Comparison of ENCODE assay signal across 16 cellular contexts in the genomic region with DNA sequence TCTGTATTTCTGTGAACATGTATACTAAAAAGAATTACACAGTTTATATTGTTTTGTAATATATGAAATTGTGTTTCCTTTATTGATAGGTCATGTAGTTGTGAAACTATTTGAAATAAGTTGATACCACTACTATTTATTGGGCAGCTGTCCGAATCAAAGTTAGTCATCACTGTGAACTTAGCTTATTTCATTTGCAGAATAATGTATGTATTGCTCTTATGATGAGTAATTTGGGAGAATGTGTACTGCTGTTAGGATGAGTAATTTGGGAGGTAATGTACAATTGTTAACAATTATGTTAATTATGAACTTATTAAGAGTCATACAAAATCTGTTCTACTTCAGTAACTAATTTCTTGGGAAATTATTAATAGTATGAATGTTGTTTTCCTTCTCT. TPM values are rescaled to one million over a fixed set of nuclear protein-coding genes. Genes with fewer than 3 reads are reported as not detected.
DNase-seq lines count a peak whose midpoint lies in the region; ATAC-seq, FAIRE-seq and TF ChIP-seq lines count a peak whose summit lies in the region.
"Had no signal": no experiment of that assay in that cellular context is flagged by ENCODE, and none has a peak within 500 bp of the region (broad histone marks: within the 10 kb centered on the region; RNA-seq: fewer than 3 reads in every experiment).

No MANE protein-coding gene starts in this region.

- H3K36me3 ChIP-seq in RWPE2 (ENCODE audit: low read depth): peaks cover 59% of the 10 kb centered on the region
- peaks cover 21% of the 10 kb centered on the region for H3K36me3 ChIP-seq in skeletal muscle satellite cell (ENCODE audit: insufficient read depth, low read length)

- H3K4me1 ChIP-seq in RWPE2 (ENCODE audit: insufficient read depth, poor library complexity, severe bottlenecking) (peaks cover 25% of the 10 kb centered on the region), skeletal muscle satellite cell (ENCODE audit: control insufficient read depth, insufficient read depth, low read length) (peaks cover 24% of the 10 kb centered on the region)
- H3K4me1 ChIP-seq: HAP-1 had no signal

- H3K9me3 ChIP-seq in RWPE2 (ENCODE audit: severe bottlenecking) (no peaks in the 10 kb centered on the region), skeletal muscle satellite cell (replicated peaks; ENCODE audit: low read length) (no peaks in the 10 kb centered on the region)
- H3K9me3 ChIP-seq: HAP-1 had no signal

- no peak for TF ChIP-seq CTCF in RWPE2 (IDR thresholded peaks at IDR 0.05; ENCODE audit: poor library complexity, severe bottlenecking)
- TF ChIP-seq CTCF in fibroblast of mammary gland (conservative IDR thresholded peaks at IDR 0.05; ENCODE audit: control insufficient read depth, insufficient read depth, low read depth, low read length): no peak

- no peak overlapping the region for H3K4me3 ChIP-seq in RWPE2 (ENCODE audit: severe bottlenecking)
- H3K4me3 ChIP-seq in fibroblast of mammary gland (ENCODE audit: control insufficient read depth, low read depth, low read length): no peak overlapping the region
- H3K4me3 ChIP-seq in skeletal muscle satellite cell (ENCODE audit: low read length): no peak overlapping the region
- H3K4me3 ChIP-seq: HAP-1, K562 had no signal

- peak; percentile 66 for FAIRE-seq in H54 (lab: Jason Lieb, UNC)

- no peak overlapping the region for H3K9ac ChIP-seq in skeletal muscle satellite cell (ENCODE audit: low read depth, low read length)

- H3K27me3 ChIP-seq in RWPE2 (ENCODE audit: insufficient read depth, poor library complexity, severe bottlenecking) (no peaks in the 10 kb centered on the region), skeletal muscle satellite cell (ENCODE audit: control insufficient read depth, insufficient read depth, low read length) (no peaks in the 10 kb centered on the region)

- no peak overlapping the region for H3K27ac ChIP-seq in RWPE2 (ENCODE audit: poor library complexity, severe bottlenecking)

- peak overlapping the region; percentile 10 for H3K4me2 ChIP-seq in skeletal muscle satellite cell (ENCODE audit: low read length)

- ATAC-seq in RWPE2 (ENCODE audit: low read depth): peak; percentile 67; the same call in 2 of the 3 replicates
- ATAC-seq in HG03095 (IDR thresholded peaks at IDR 0.05; ENCODE audit: unreplicated experiment): no peak
- ATAC-seq: K562, Panc1, SK-N-SH treated with all-trans-retinoic acid at 6 μM for 48 hours had no signal

- no peak for TF ChIP-seq POLR2A in H54 (IDR thresholded peaks at IDR 0.05; ENCODE audit: low read depth, low read length)

- DNase-seq in H54 (ENCODE audit: insufficient read length, low spot score): no peak
- no peak for DNase-seq in RWPE2 (ENCODE audit: low spot score)
- DNase-seq in fibroblast of mammary gland (ENCODE audit: low read depth): peak; percentile 57
- DNase-seq in NOMO-1 treated with dmso at 0.1 percent for 144 hours (lab: John Stamatoyannopoulos, UW; ENCODE audit: unreplicated experiment): no peak
- DNase-seq in activated CD4-positive, CD25-positive, alpha-beta regulatory T cell (lab: John Stamatoyannopoulos, UW): no peak
- DNase-seq: NCI-H1436 treated with DMSO at 0.1 percent for 48 hours, NCI-H2029 treated with DMSO at 0.1 percent for 48 hours, NCI-H510A, NCI-H774, SHP77 had no signal

RNA-seq across cellular contexts. Expression of a gene that starts 22.2 kb away (rescaled TPM):
- 74.9 and 92.0 TPM in 2 replicates for total RNA-seq in skeletal muscle satellite cell (2012; rRNA removed)

RNA-seq across cellular contexts. Expression of a gene that starts 54.9 kb away (rescaled TPM):
- total RNA-seq in skeletal muscle satellite cell (2012; rRNA removed): 25.6 and 27.6 TPM in 2 replicates
